8 cellular contexts compared by ENCODE assay signal in genomic region chr22:31290494-31291402, GRCh38. TPM values are rescaled to one million over a fixed set of nuclear protein-coding genes. Genes with fewer than 3 reads are reported as not detected.
DNase-seq lines count a peak whose midpoint lies in the region; TF ChIP-seq lines count a peak whose summit lies in the region.

No MANE protein-coding gene starts in this region.

- no peak for TF ChIP-seq CTCF in LNCaP clone FGC (IDR thresholded peaks at IDR 0.05; ENCODE audit: control insufficient read depth, extremely low read depth, insufficient read depth)
- no peak for TF ChIP-seq CTCF in neural crest cell (conservative IDR thresholded peaks at IDR 0.05)

- H3K27ac ChIP-seq in stomach smooth muscle (ENCODE audit: low read length), result peak overlapping the region; percentile 92

- H3K9me3 ChIP-seq in stomach smooth muscle (ENCODE audit: control insufficient read depth in 2 of 2, low read length in 2 of 2), result no peaks in the 10 kb centered on the region

- peaks cover 15% of the 10 kb centered on the region for H3K4me1 Mint-ChIP-seq in neural crest cell

- H3K4me3 Mint-ChIP-seq in neural crest cell, result peak overlapping the region; percentile 84

- H3K9me3 Mint-ChIP-seq in neural crest cell, result no peaks in the 10 kb centered on the region

- peak; percentile 96 for DNase-seq in ELF-1 (ENCODE audit: low read depth, low spot score)
- peak; percentile 64 for DNase-seq in GOT3 (lab: John Stamatoyannopoulos, UW)
- DNase-seq in LNCaP clone FGC (ENCODE audit: low read depth), result peak; percentile 79
- peak; percentile 92 to 95 for DNase-seq in SHP77 (lab: John Stamatoyannopoulos, UW)
- peak; percentile 97 for DNase-seq in activated gamma-delta T cell (lab: John Stamatoyannopoulos, UW)
- DNase-seq in fibroblast of the conjunctiva (ENCODE audit: low read depth), result peak; percentile 61
- peak; percentile 81 for DNase-seq in neural crest cell (ENCODE audit: low read depth, low spot score)

- peaks cover 17% of the 10 kb centered on the region for H3K27me3 Mint-ChIP-seq in neural crest cell (ENCODE audit: low read depth)

- H3K36me3 ChIP-seq in stomach smooth muscle (ENCODE audit: control insufficient read depth in 2 of 2, insufficient read depth in 2 of 2, low read length in 2 of 2), result peaks cover 19 to 24% of the 10 kb centered on the region in 2 donors

- H3K4me1 ChIP-seq in stomach smooth muscle (ENCODE audit: control insufficient read depth, insufficient read depth, low read length), result peaks cover 43% of the 10 kb centered on the region

- H3K27me3 ChIP-seq in stomach smooth muscle (ENCODE audit: control insufficient read depth in 1 of 2, insufficient read depth in 2 of 2, low read length in 2 of 2), result no peaks in the 10 kb centered on the region

- H3K36me3 Mint-ChIP-seq in neural crest cell (ENCODE audit: low read depth), result no peaks in the 10 kb centered on the region

- H3K9ac ChIP-seq in stomach smooth muscle (ENCODE audit: low read length in 2 of 2), result peak overlapping the region; percentile 71 to 84

- peak overlapping the region; percentile 61 for H3K4me3 ChIP-seq in LNCaP clone FGC (ENCODE audit: low read depth, low read length)
- H3K4me3 ChIP-seq in stomach smooth muscle (ENCODE audit: low read length in 2 of 2), result peak overlapping the region; percentile 98 to 100

- H3K27ac Mint-ChIP-seq in neural crest cell (ENCODE audit: unreplicated experiment), result peak overlapping the region; percentile 81

RNA-seq across cellular contexts. Expression of gene PIK3IP1, which starts 1.5 kb away (rescaled TPM):
- 1.8 and 2.3 TPM in 2 replicates for total RNA-seq in neural crest cell

RNA-seq across cellular contexts. Expression of gene PATZ1, which starts 55.4 kb away (rescaled TPM):
- total RNA-seq in neural crest cell, result 104 and 105 TPM in 2 replicates

Comparison
In these comparisons a context has a peak if more than half of its experiments do, and no peak if none do; other contexts are left out.
1. Peak in every context shown above with its lines: DNase-seq, H3K4me3 ChIP-seq and H3K27ac ChIP-seq.